13 cellular contexts compared by ENCODE assay signal in the genomic region with DNA sequence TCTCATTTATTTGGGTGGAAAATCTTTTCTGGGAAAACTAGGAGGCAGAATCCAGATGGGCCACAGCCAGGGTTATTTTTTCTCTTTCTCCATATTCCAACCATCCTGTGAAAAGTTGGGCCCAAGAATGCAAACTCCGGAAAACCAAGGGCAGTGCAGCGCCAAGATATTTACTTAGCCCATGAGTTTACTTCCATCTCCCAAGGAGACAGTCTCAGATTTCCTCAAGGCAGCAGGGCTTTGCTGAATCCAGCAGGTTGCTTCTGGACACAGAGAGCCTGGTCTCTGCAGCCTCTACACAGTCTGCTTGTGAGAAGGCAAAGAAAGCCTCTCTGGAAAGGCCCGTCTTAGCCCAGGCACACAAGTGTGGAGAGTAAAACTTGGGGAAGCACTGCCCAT. TPM values are rescaled to one million over a fixed set of nuclear protein-coding genes. Genes with fewer than 3 reads are reported as not detected.
DNase-seq lines count a peak whose midpoint lies in the region; ATAC-seq, FAIRE-seq and TF ChIP-seq lines count a peak whose summit lies in the region.
"Had no signal": no experiment of that assay in that cellular context is flagged by ENCODE, and none has a peak within 500 bp of the region (broad histone marks: within the 10 kb centered on the region; RNA-seq: fewer than 3 reads in every experiment).

No MANE protein-coding gene starts in this region.

- in situ Hi-C loops in GM13976 (cut with MboI; ENCODE audit: low sequenced_read_pairs, unreplicated experiment), result loop anchor here (10.0 to 25.0 kb wide), 2 partner anchors 289 to 406 kb away; no protein-coding TSS in a partner anchor

- no peaks in the 10 kb centered on the region for H3K9me1 ChIP-seq in endothelial cell of umbilical vein (replicated peaks; ENCODE audit: control insufficient read depth, extremely low read depth, insufficient read depth, low read length)

- TF ChIP-seq CTCF in SK-N-SH (IDR thresholded peaks at IDR 0.05) (no peak), endothelial cell of umbilical vein (IDR thresholded peaks at IDR 0.05; ENCODE audit: extremely low read depth in 1 of 2, insufficient read depth in 1 of 2, low read depth in 1 of 2, low read length in 2 of 2) (no peak), uterus (IDR thresholded peaks at IDR 0.05) (no peak), GM13976 (IDR thresholded peaks at IDR 0.05; ENCODE audit: borderline replicate concordance, control extremely low read depth, extremely low read depth, insufficient read depth, missing control alignments) (no peak)

- H2AK5ac ChIP-seq in mesenchymal stem cell (ENCODE audit: low read length, severe bottlenecking), result no peak overlapping the region

- H2BK5ac ChIP-seq in mesenchymal stem cell (ENCODE audit: low read depth, low read length, poor library complexity, severe bottlenecking), result no peak overlapping the region

- H3K9ac ChIP-seq in SK-N-SH (peak overlapping the region; percentile 1; the same call in 1 of the 2 replicates), endothelial cell of umbilical vein (replicated peaks; ENCODE audit: extremely low read depth, insufficient read depth, low read length) (no peak overlapping the region), mesenchymal stem cell (ENCODE audit: low read length) (peak overlapping the region; percentile 82)

- dilution Hi-C loops in endothelial cell of umbilical vein (cut with MboI; ENCODE audit: extremely low pct_ligation_motif_present, low sequenced_read_pairs), result no loop called here

- H3K18ac ChIP-seq in mesenchymal stem cell (ENCODE audit: low read depth in 1 of 2, low read length in 2 of 2), result no peak overlapping the region

- TF ChIP-seq RAD21 in SK-N-SH (IDR thresholded peaks at IDR 0.05; ENCODE audit: low read length), result no peak

- DNase-seq in SK-N-SH (no peak), endothelial cell of umbilical vein (ENCODE audit: low read depth, low spot score) (no peak), mesenchymal stem cell (no peak), uterus (no peak), GM19238 (ENCODE audit: insufficient read length, low spot score) (no peak), GM13976 (ENCODE audit: low spot score) (no peak)
- DNase-seq: central memory CD4-positive, alpha-beta T cell; erythroblast; MM.1S had no signal

- H3F3A ChIP-seq in SK-N-SH (replicated peaks; ENCODE audit: insufficient read depth), result no peaks in the 10 kb centered on the region

- no peak overlapping the region for H3K4ac ChIP-seq in mesenchymal stem cell (ENCODE audit: low read depth in 1 of 2, low read length in 2 of 2)

- POLR2A ChIA-PET in SK-N-SH (lab: Yijun Ruan, JAX), result no interaction called here
- POLR2A ChIA-PET in endothelial cell of umbilical vein (lab: Charles Lee), result interaction anchor here (0.6 to 1.0 kb wide), 2 partner anchors 117 to 285 kb away, joined by 3 to 4 read pairs; no protein-coding TSS in a partner anchor

- CTCF ChIA-PET in SK-N-SH (lab: Yijun Ruan, JAX), result interaction anchor here (0.9 to 11.6 kb wide), 18 partner anchors 9 to 455 kb away, joined by 3 to 338 read pairs (median 16); partner anchors contain the start of gene COPRS
- CTCF ChIA-PET in endothelial cell of umbilical vein (lab: Charles Lee), result interaction anchor here (0.6 to 5.3 kb wide), 49 partner anchors 9 to 454 kb away, joined by 3 to 187 read pairs (median 4); partner anchors contain the start of gene UTP6

- no peak overlapping the region for H4K91ac ChIP-seq in mesenchymal stem cell (ENCODE audit: low read length)

- H3K27me3 ChIP-seq in SK-N-SH (ENCODE audit: insufficient read depth), result no peaks in the 10 kb centered on the region
- peaks cover 0 to 2% of the 10 kb centered on the region in 2 experiments for H3K27me3 ChIP-seq in endothelial cell of umbilical vein (ENCODE audit: control insufficient read depth in 2 of 2, insufficient read depth in 2 of 2, low read length in 2 of 2)
- H3K27me3 ChIP-seq in mesenchymal stem cell (ENCODE audit: control insufficient read depth in 1 of 2, insufficient read depth in 1 of 2, low read length in 2 of 2), result no peaks in the 10 kb centered on the region
- no peaks in the 10 kb centered on the region for H3K27me3 ChIP-seq in uterus
- H3K27me3 ChIP-seq: SJCRH30 had no signal

- no peak overlapping the region for H4K8ac ChIP-seq in mesenchymal stem cell (ENCODE audit: low read length)

- no peaks in the 10 kb centered on the region for H3K9me2 ChIP-seq in SK-N-SH

- H3K9me3 ChIP-seq in SK-N-SH, result no peaks in the 10 kb centered on the region
- H3K9me3 ChIP-seq in endothelial cell of umbilical vein (replicated peaks; ENCODE audit: control insufficient read depth, insufficient read depth, low read length), result no peaks in the 10 kb centered on the region
- no peaks in the 10 kb centered on the region for H3K9me3 ChIP-seq in mesenchymal stem cell (ENCODE audit: control insufficient read depth, low read length)
- no peaks in the 10 kb centered on the region for H3K9me3 ChIP-seq in uterus
- H3K9me3 ChIP-seq: mucosa of descending colon, SJCRH30 had no signal

- H3K4me3 ChIP-seq in SK-N-SH (ENCODE audit: low read depth in 2 of 2, low read length in 1 of 2), result no peak overlapping the region
- H3K4me3 ChIP-seq in endothelial cell of umbilical vein (replicated peaks in 1 of 3; ENCODE audit: insufficient read depth in 1 of 3, low read depth in 1 of 3, low read length in 3 of 3), result no peak overlapping the region
- H3K4me3 ChIP-seq in mesenchymal stem cell (ENCODE audit: insufficient read depth in 1 of 2, low read depth in 1 of 2, low read length in 2 of 2), result peak overlapping the region in 1 of 2 experiments; percentile 68
- no peak overlapping the region for H3K4me3 ChIP-seq in uterus
- H3K4me3 ChIP-seq: mucosa of descending colon, SJCRH30 had no signal

- peak overlapping the region; percentile 58; the same call in 1 of the 2 replicates for H3K4me2 ChIP-seq in SK-N-SH
- no peak overlapping the region for H3K4me2 ChIP-seq in endothelial cell of umbilical vein (ENCODE audit: insufficient read depth, low read length)
- H3K4me2 ChIP-seq in mesenchymal stem cell (ENCODE audit: low read length, poor library complexity, severe bottlenecking), result no peak overlapping the region

- 92% methylated on average over 3 of the region's 3 CpGs for WGBS in SK-N-SH (ENCODE audit: low lambda C conversion rate)
- 97% methylated on average over 3 of the region's 3 CpGs for WGBS in mesenchymal stem cell

- H3K4me1 ChIP-seq in SK-N-SH (ENCODE audit: control insufficient read depth in 1 of 2, insufficient read depth in 2 of 2, low read depth in 1 of 2, low read length in 1 of 2) (peaks cover 4 to 11% of the 10 kb centered on the region in 2 experiments; a peak in 2 of 4 replicates), endothelial cell of umbilical vein (ENCODE audit: control insufficient read depth, extremely low read depth, insufficient read depth, low read length) (peaks cover 16% of the 10 kb centered on the region), mesenchymal stem cell (ENCODE audit: control insufficient read depth, insufficient read depth, low read depth, low read length) (peaks cover 3% of the 10 kb centered on the region), uterus (peaks cover 0 to 9% of the 10 kb centered on the region in 2 donors)
- H3K4me1 ChIP-seq: SJCRH30 had no signal

- no peak overlapping the region for H2BK120ac ChIP-seq in mesenchymal stem cell (ENCODE audit: low read depth, low read length)

- H3K36me3 ChIP-seq in SK-N-SH (replicated peaks in 1 of 2; ENCODE audit: control insufficient read depth in 1 of 2, insufficient read depth in 2 of 2, low read length in 1 of 2) (no peaks in the 10 kb centered on the region), endothelial cell of umbilical vein (ENCODE audit: control insufficient read depth in 2 of 2, extremely low read depth in 1 of 2, insufficient read depth in 2 of 2, low read length in 2 of 2) (no peaks in the 10 kb centered on the region), mesenchymal stem cell (ENCODE audit: control insufficient read depth in 1 of 2, insufficient read depth in 2 of 2, low read depth in 1 of 2, low read length in 2 of 2) (no peaks in the 10 kb centered on the region), uterus (no peaks in the 10 kb centered on the region)
- H3K36me3 ChIP-seq: SJCRH30 had no signal

- no peak for ATAC-seq in GM18511 (IDR thresholded peaks at IDR 0.05; ENCODE audit: unreplicated experiment)

- TF ChIP-seq EP300 in SK-N-SH (IDR thresholded peaks at IDR 0.05; ENCODE audit: borderline replicate concordance in 1 of 2, low read depth in 1 of 2, low read length in 1 of 2), result no peak

- FAIRE-seq in endothelial cell of umbilical vein (lab: Jason Lieb, UNC), result no peak
- FAIRE-seq: H54 had no signal

- intact Hi-C loops in endothelial cell of umbilical vein (cut with micrococcal nuclease), result loop anchor here (2.0 kb wide), 3 partner anchors 293 to 455 kb away; no protein-coding TSS in a partner anchor
- intact Hi-C loops in uterus (cut with DNase I; ENCODE audit: low total_unique reads), result loop anchor here (5.0 kb wide), 2 partner anchors 286 to 406 kb away; no protein-coding TSS in a partner anchor

- no peak overlapping the region for H3K14ac ChIP-seq in mesenchymal stem cell (ENCODE audit: low read length in 2 of 2)

- H2BK15ac ChIP-seq in mesenchymal stem cell (ENCODE audit: low read depth, poor library complexity, severe bottlenecking), result no peak overlapping the region

- TF ChIP-seq POLR2A in endothelial cell of umbilical vein (IDR thresholded peaks at IDR 0.05; ENCODE audit: low read depth, low read length) (no peak), uterus (IDR thresholded peaks at IDR 0.05) (no peak)

- H2AFZ ChIP-seq in SK-N-SH (ENCODE audit: low read depth) (peak overlapping the region; percentile 61; the same call in 1 of the 2 replicates), endothelial cell of umbilical vein (ENCODE audit: low read depth, low read length) (peak overlapping the region; percentile 17), mesenchymal stem cell (ENCODE audit: low read depth, low read length) (no peak overlapping the region)

- H4K20me1 ChIP-seq in SK-N-SH (ENCODE audit: insufficient read depth) (no peaks in the 10 kb centered on the region), endothelial cell of umbilical vein (replicated peaks; ENCODE audit: control insufficient read depth, extremely low read depth, insufficient read depth, low read length) (no peaks in the 10 kb centered on the region)

- BruUV-seq in endothelial cell of umbilical vein (replicated peaks; lab: Mats Ljungman, UMichigan), result no TSS peak

- peak overlapping the region; percentile 28 to 53; a peak in 3 of 4 replicates for H3K27ac ChIP-seq in SK-N-SH (ENCODE audit: low read depth in 2 of 2, low read length in 1 of 2)
- no peak overlapping the region for H3K27ac ChIP-seq in endothelial cell of umbilical vein (ENCODE audit: insufficient read depth, low read depth, low read length)
- no peak overlapping the region for H3K27ac ChIP-seq in mesenchymal stem cell (ENCODE audit: low read length, poor library complexity, severe bottlenecking)
- peak overlapping the region; percentile 57 to 76 for H3K27ac ChIP-seq in uterus
- H3K27ac ChIP-seq: SJCRH30 had no signal

- no peak overlapping the region for H2BK12ac ChIP-seq in mesenchymal stem cell (ENCODE audit: low read length in 2 of 2)

- no peak overlapping the region for H3K23ac ChIP-seq in mesenchymal stem cell (ENCODE audit: low read length in 2 of 2)

- no peaks in the 10 kb centered on the region for H3K79me1 ChIP-seq in mesenchymal stem cell (replicated peaks; ENCODE audit: low read length, poor library complexity, severe bottlenecking)

- H3K79me2 ChIP-seq in SK-N-SH (ENCODE audit: insufficient read depth) (no peaks in the 10 kb centered on the region), endothelial cell of umbilical vein (ENCODE audit: control insufficient read depth, insufficient read depth, low read length) (no peaks in the 10 kb centered on the region)

RNA-seq across cellular contexts. Expression of gene COPRS, which starts 15.7 kb away (rescaled TPM):
- polyA plus RNA-seq in SK-N-SH (2012; rRNA removed), result 76.4 and 88.8 TPM in 2 replicates
- polyA plus RNA-seq in SK-N-SH (2012; cell fraction: cytosol; rRNA removed), result 97.2 and 102 TPM in 2 replicates
- polyA plus RNA-seq in SK-N-SH (2012; cell fraction: nucleus; rRNA removed), result 35.3 and 46.1 TPM in 2 replicates
- total RNA-seq in endothelial cell of umbilical vein, result 48.0 and 48.8 TPM in 2 replicates
- 41.3 and 43.1 TPM in 2 replicates for polyA plus RNA-seq in endothelial cell of umbilical vein
- 41.4 and 42.2 TPM in 2 replicates for polyA plus RNA-seq in endothelial cell of umbilical vein (2011; cell fraction: cytosol; rRNA removed)
- polyA plus RNA-seq in endothelial cell of umbilical vein (2011; cell fraction: nucleus; rRNA removed), result 16.8 and 18.7 TPM in 2 replicates
- polyA plus RNA-seq in endothelial cell of umbilical vein (2012), result 61.2 and 72.5 TPM in 2 replicates
- polyA minus RNA-seq in endothelial cell of umbilical vein, result 23.3 and 24.1 TPM in 2 replicates
- polyA minus RNA-seq in endothelial cell of umbilical vein (2011; cell fraction: cytosol; rRNA and poly(A)+ RNA removed), result 30.9 TPM
- 5.1 and 7.0 TPM in 2 replicates for polyA minus RNA-seq in endothelial cell of umbilical vein (2011; cell fraction: nucleus; rRNA and poly(A)+ RNA removed)
- 51.7 TPM for polyA plus RNA-seq in mesenchymal stem cell (2013, experiment 1 of 2)
- 50.7 TPM for polyA plus RNA-seq in mesenchymal stem cell (2013, experiment 2 of 2)
- 100 to 1,000 TPM in 1 of 4 donors, 10 to 100 TPM in 3; 36.5 to 114 (median 58.1) TPM for total RNA-seq in uterus

RNA-seq across cellular contexts. Expression of gene UTP6, which starts 58.1 kb away (rescaled TPM):
- polyA plus RNA-seq in SK-N-SH (2012; rRNA removed) (13.3 and 19.8 TPM in 2 replicates), endothelial cell of umbilical vein (6.5 and 9.4 TPM in 2 replicates)
- polyA plus RNA-seq in SK-N-SH (2012; cell fraction: cytosol; rRNA removed), result 17.3 and 26.8 TPM in 2 replicates
- polyA plus RNA-seq in SK-N-SH (2012; cell fraction: nucleus; rRNA removed), result 25.5 and 51.0 TPM in 2 replicates
- total RNA-seq in endothelial cell of umbilical vein (68.9 and 77.7 TPM in 2 replicates), uterus (10 to 100 TPM; 18.2 to 68.6 (median 38.4) TPM)
- 14.3 and 14.9 TPM in 2 replicates for polyA plus RNA-seq in endothelial cell of umbilical vein (2011; cell fraction: cytosol; rRNA removed)
- 46.1 and 60.5 TPM in 2 replicates for polyA plus RNA-seq in endothelial cell of umbilical vein (2011; cell fraction: nucleus; rRNA removed)
- polyA plus RNA-seq in endothelial cell of umbilical vein (2012), result 71.3 and 93.8 TPM in 2 replicates
- 15.0 and 16.8 TPM in 2 replicates for polyA minus RNA-seq in endothelial cell of umbilical vein
- polyA minus RNA-seq in endothelial cell of umbilical vein (2011; cell fraction: cytosol; rRNA and poly(A)+ RNA removed), result 19.9 TPM
- 12.8 and 16.6 TPM in 2 replicates for polyA minus RNA-seq in endothelial cell of umbilical vein (2011; cell fraction: nucleus; rRNA and poly(A)+ RNA removed)
- polyA plus RNA-seq in mesenchymal stem cell (2013, experiment 1 of 2), result 40.7 TPM
- 40.1 TPM for polyA plus RNA-seq in mesenchymal stem cell (2013, experiment 2 of 2)

Comparison
In these comparisons a context has a peak if more than half of its experiments do, and no peak if none do; other contexts are left out.
1. H3K27ac ChIP-seq: peak in SK-N-SH (2 of 2) and uterus (2 of 2); none in endothelial cell of umbilical vein (single experiment) and mesenchymal stem cell (single experiment).